1 cellular context compared by ENCODE assay signal in genomic region chr6:4157506-4157905, GRCh38.
TF ChIP-seq lines count a peak whose summit lies in the region.

No MANE protein-coding gene starts in this region.

TF ChIP-seq in WTC11, 78 proteins besides CTCF, POLR2A, EP300 and RAD21 (continued from another document):
- TF ChIP-seq, protein P1, sequence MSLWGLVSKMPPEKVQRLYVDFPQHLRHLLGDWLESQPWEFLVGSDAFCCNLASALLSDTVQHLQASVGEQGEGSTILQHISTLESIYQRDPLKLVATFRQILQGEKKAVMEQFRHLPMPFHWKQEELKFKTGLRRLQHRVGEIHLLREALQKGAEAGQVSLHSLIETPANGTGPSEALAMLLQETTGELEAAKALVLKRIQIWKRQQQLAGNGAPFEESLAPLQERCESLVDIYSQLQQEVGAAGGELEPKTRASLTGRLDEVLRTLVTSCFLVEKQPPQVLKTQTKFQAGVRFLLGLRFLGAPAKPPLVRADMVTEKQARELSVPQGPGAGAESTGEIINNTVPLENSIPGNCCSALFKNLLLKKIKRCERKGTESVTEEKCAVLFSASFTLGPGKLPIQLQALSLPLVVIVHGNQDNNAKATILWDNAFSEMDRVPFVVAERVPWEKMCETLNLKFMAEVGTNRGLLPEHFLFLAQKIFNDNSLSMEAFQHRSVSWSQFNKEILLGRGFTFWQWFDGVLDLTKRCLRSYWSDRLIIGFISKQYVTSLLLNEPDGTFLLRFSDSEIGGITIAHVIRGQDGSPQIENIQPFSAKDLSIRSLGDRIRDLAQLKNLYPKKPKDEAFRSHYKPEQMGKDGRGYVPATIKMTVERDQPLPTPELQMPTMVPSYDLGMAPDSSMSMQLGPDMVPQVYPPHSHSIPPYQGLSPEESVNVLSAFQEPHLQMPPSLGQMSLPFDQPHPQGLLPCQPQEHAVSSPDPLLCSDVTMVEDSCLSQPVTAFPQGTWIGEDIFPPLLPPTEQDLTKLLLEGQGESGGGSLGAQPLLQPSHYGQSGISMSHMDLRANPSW (CRISPR knock-in tag; conservative IDR thresholded peaks at IDR 0.05; ENCODE audit: low read depth), result no peak
